ENCODE assay signal across 10 cellular contexts in the genomic region with DNA sequence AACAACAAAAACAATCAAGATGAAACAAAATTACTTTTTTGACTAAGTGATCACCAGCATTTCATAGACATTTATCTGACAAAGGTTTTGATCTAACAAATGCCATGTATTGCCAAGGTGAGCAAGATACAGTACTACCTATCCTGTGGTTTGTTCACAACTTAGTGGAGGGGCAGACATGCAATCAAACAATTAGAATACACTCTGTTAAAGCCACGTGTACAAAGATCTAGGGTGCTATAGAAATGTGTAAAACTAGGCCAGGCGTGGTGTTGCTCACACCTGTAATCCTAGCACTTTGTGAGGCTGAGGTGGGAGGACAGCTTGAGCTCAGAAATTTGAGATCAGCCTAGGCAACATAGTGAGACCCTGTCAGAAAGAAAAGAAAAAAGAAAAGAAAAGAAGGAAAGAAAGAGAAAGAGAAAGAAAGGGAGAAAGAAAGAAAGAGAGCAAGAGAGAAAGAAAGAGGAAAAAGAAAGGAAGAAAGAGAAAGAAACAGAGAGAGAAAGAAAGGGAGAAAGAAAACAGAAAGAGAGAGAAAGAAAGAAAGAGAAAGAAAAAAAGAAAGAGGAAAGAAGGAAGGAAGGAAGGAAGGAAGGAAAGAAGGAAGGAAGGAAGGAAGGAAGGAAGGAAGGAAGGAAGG. TPM values are rescaled to one million over a fixed set of nuclear protein-coding genes. Genes with fewer than 3 reads are reported as not detected.
DNase-seq lines count a peak whose midpoint lies in the region; ATAC-seq, FAIRE-seq and TF ChIP-seq lines count a peak whose summit lies in the region.
"Had no signal": no experiment of that assay in that cellular context is flagged by ENCODE, and none has a peak within 500 bp of the region (broad histone marks: within the 10 kb centered on the region; RNA-seq: fewer than 3 reads in every experiment).

No MANE protein-coding gene starts in this region.

- POLR2A ChIA-PET in CD8-positive, alpha-beta T cell (lab: Charles Lee): interaction anchor here (1.1 to 22.6 kb wide), 9 partner anchors 7 to 73 kb away, joined by 3 to 1284 read pairs (median 6); partner anchors contain the start of genes B2M, PATL2 and SPG11
- POLR2A ChIA-PET in HEK293 (lab: Yijun Ruan, JAX): interaction anchor here (2.1 kb wide), 1 partner anchor 23 kb away, joined by 16 read pairs; the partner anchor contains the start of genes B2M and PATL2

- H3K27me3 Mint-ChIP-seq in CD8-positive, alpha-beta T cell (ENCODE audit: low read depth): no peaks in the 10 kb centered on the region
- H3K27me3 Mint-ChIP-seq in astrocyte (ENCODE audit: low read depth, unreplicated experiment): no peaks in the 10 kb centered on the region
- peaks cover 4% of the 10 kb centered on the region for H3K27me3 Mint-ChIP-seq in progenitor cell of endocrine pancreas

- H3K9me3 ChIP-seq in CD8-positive, alpha-beta T cell (ENCODE audit: low read length): no peaks in the 10 kb centered on the region
- no peaks in the 10 kb centered on the region for H3K9me3 ChIP-seq in HEK293 (ENCODE audit: control insufficient read depth, insufficient read depth, low read depth, low read length)
- H3K9me3 ChIP-seq in astrocyte (ENCODE audit: insufficient read depth, low read depth, low read length): no peaks in the 10 kb centered on the region
- no peaks in the 10 kb centered on the region for H3K9me3 ChIP-seq in psoas muscle
- H3K9me3 ChIP-seq: suprapubic skin had no signal

- H3K9ac ChIP-seq in astrocyte (ENCODE audit: low read length): no peak overlapping the region

- no peak overlapping the region for H3K4me2 ChIP-seq in astrocyte (ENCODE audit: low read length)

- no peaks in the 10 kb centered on the region for H4K20me1 ChIP-seq in astrocyte (ENCODE audit: insufficient read depth, low read length)

- H3K27ac Mint-ChIP-seq in CD8-positive, alpha-beta T cell: peak overlapping the region; percentile 96
- H3K27ac Mint-ChIP-seq in astrocyte (ENCODE audit: unreplicated experiment) (peak overlapping the region; percentile 62), progenitor cell of endocrine pancreas (peak overlapping the region; percentile 13)

- peak overlapping the region; percentile 30 for H3K27ac ChIP-seq in CD8-positive, alpha-beta T cell (ENCODE audit: low read depth, low read length)
- H3K27ac ChIP-seq in HEK293 (ENCODE audit: extremely low read depth, low read depth, low read length) (no peak overlapping the region), astrocyte (ENCODE audit: low read depth, low read length) (no peak overlapping the region), psoas muscle (no peak overlapping the region)

- H3K4me1 Mint-ChIP-seq in CD8-positive, alpha-beta T cell (ENCODE audit: low read depth): peaks cover 76% of the 10 kb centered on the region
- H3K4me1 Mint-ChIP-seq in astrocyte (ENCODE audit: low read depth, unreplicated experiment) (peaks cover 17% of the 10 kb centered on the region), progenitor cell of endocrine pancreas (ENCODE audit: low read depth) (peaks cover 6% of the 10 kb centered on the region)

- CTCF ChIA-PET in CD8-positive, alpha-beta T cell (lab: Charles Lee): interaction anchor here (0.9 to 15.2 kb wide), 9 partner anchors 8 to 157 kb away, joined by 3 to 368 read pairs (median 15); partner anchors contain the start of genes B2M, PATL2 and SPG11
- CTCF ChIA-PET in HEK293 (lab: Yijun Ruan, JAX): interaction anchor here (0.6 to 5.3 kb wide), 7 partner anchors 21 to 157 kb away, joined by 3 to 64 read pairs (median 4); partner anchors contain the start of genes B2M, PATL2 and SPG11

- H3K4me1 ChIP-seq in CD8-positive, alpha-beta T cell (ENCODE audit: insufficient read depth, low read length): peaks cover 74% of the 10 kb centered on the region
- H3K4me1 ChIP-seq in HEK293 (ENCODE audit: control insufficient read depth, insufficient read depth, low read length) (no peaks in the 10 kb centered on the region), astrocyte (ENCODE audit: insufficient read depth, low read length) (no peaks in the 10 kb centered on the region), psoas muscle (peaks cover 10% of the 10 kb centered on the region)

- H2AFZ ChIP-seq in astrocyte (ENCODE audit: low read depth, low read length): no peak overlapping the region

- FAIRE-seq in astrocyte (lab: Jason Lieb, UNC): no peak

- intact Hi-C loops in CD8-positive, alpha-beta T cell (cut with DNase I, micrococcal nuclease): loop anchor here in 1 of 2 experiments (5.0 kb wide), 1 partner anchor 198 kb away; the partner anchor contains the start of gene EIF3J
- intact Hi-C loops in psoas muscle (cut with DNase I): loop anchor here in 1 of 2 donors (10.0 kb wide), 1 partner anchor 140 kb away; no protein-coding TSS in a partner anchor

- peak overlapping the region; percentile 79 for H3K4me3 Mint-ChIP-seq in CD8-positive, alpha-beta T cell
- H3K4me3 Mint-ChIP-seq in astrocyte (ENCODE audit: unreplicated experiment): no peak overlapping the region
- H3K4me3 Mint-ChIP-seq in progenitor cell of endocrine pancreas (ENCODE audit: low read depth): no peak overlapping the region

- 67 to 74% (median 71%) methylated on average over 2 of the region's 2 CpGs for WGBS in psoas muscle, 3 donors

- H3K4me3 ChIP-seq in CD8-positive, alpha-beta T cell (ENCODE audit: low read depth, low read length): peak overlapping the region; percentile 30
- H3K4me3 ChIP-seq in HEK293 (ENCODE audit: low read depth, low read length) (no peak overlapping the region), astrocyte (ENCODE audit: insufficient read depth, low read depth, low read length) (no peak overlapping the region), psoas muscle (no peak overlapping the region)
- H3K4me3 ChIP-seq: suprapubic skin had no signal

- no peaks in the 10 kb centered on the region for H3K27me3 ChIP-seq in CD8-positive, alpha-beta T cell (ENCODE audit: insufficient read depth, low read length)
- H3K27me3 ChIP-seq in astrocyte (ENCODE audit: insufficient read depth, low read length) (no peaks in the 10 kb centered on the region), psoas muscle (ENCODE audit: insufficient read depth in 3 of 3, low read length in 2 of 3) (no peaks in the 10 kb centered on the region)
- H3K27me3 ChIP-seq: suprapubic skin had no signal

- DNase-seq in CD8-positive, alpha-beta T cell: no peak
- DNase-seq in astrocyte (ENCODE audit: low read depth): no peak
- no peak for DNase-seq in progenitor cell of endocrine pancreas (ENCODE audit: low spot score, unreplicated experiment)
- DNase-seq in psoas muscle: no peak
- no peak for DNase-seq in NCI-H345 treated with DMSO at 0.1 percent for 48 hours (lab: John Stamatoyannopoulos, UW; ENCODE audit: unreplicated experiment)
- DNase-seq in AML-193 (lab: John Stamatoyannopoulos, UW): no peak
- DNase-seq: SHP77 treated with DMSO at 0.1 percent for 48 hours had no signal

- no peaks in the 10 kb centered on the region for H3K36me3 ChIP-seq in CD8-positive, alpha-beta T cell (ENCODE audit: insufficient read depth, low read length)
- peaks cover 0 to 13% of the 10 kb centered on the region in 2 experiments; a peak in 1 of 3 replicates for H3K36me3 ChIP-seq in HEK293 (ENCODE audit: control insufficient read depth in 2 of 2, insufficient read depth in 1 of 2, low read length in 2 of 2)
- no peaks in the 10 kb centered on the region for H3K36me3 ChIP-seq in astrocyte (ENCODE audit: insufficient read depth, low read length)
- H3K36me3 ChIP-seq in psoas muscle (ENCODE audit: insufficient read depth in 1 of 2, low read depth in 1 of 2): peaks cover 4 to 13% of the 10 kb centered on the region in 2 donors
- H3K36me3 ChIP-seq: suprapubic skin had no signal

- peaks cover 14% of the 10 kb centered on the region for H3K36me3 Mint-ChIP-seq in CD8-positive, alpha-beta T cell
- H3K36me3 Mint-ChIP-seq in astrocyte (ENCODE audit: low read depth, unreplicated experiment) (peaks cover 3% of the 10 kb centered on the region), progenitor cell of endocrine pancreas (ENCODE audit: insufficient read depth) (peaks cover 5% of the 10 kb centered on the region)

- TF ChIP-seq CTCF in CD8-positive, alpha-beta T cell (IDR thresholded peaks at IDR 0.05): no peak
- TF ChIP-seq CTCF in HEK293 (tag by site-specific recombination; IDR thresholded peaks at IDR 0.05) (no peak), astrocyte (IDR thresholded peaks at IDR 0.05; ENCODE audit: insufficient read depth, low read depth, low read length) (no peak), progenitor cell of endocrine pancreas (IDR thresholded peaks at IDR 0.05; ENCODE audit: unreplicated experiment) (no peak), psoas muscle (IDR thresholded peaks at IDR 0.05) (no peak)

- ATAC-seq in CD8-positive, alpha-beta T cell: no peak
- no peak for ATAC-seq in psoas muscle
- ATAC-seq in GM19395 (IDR thresholded peaks at IDR 0.05; ENCODE audit: unreplicated experiment): no peak

- H3K9me3 Mint-ChIP-seq in CD8-positive, alpha-beta T cell: no peaks in the 10 kb centered on the region
- H3K9me3 Mint-ChIP-seq in astrocyte (ENCODE audit: unreplicated experiment): no peaks in the 10 kb centered on the region
- no peaks in the 10 kb centered on the region for H3K9me3 Mint-ChIP-seq in progenitor cell of endocrine pancreas (ENCODE audit: low read depth)

- peaks cover 4% of the 10 kb centered on the region for H3K79me2 ChIP-seq in astrocyte (ENCODE audit: insufficient read depth, low read length)

TF ChIP-seq in HEK293, 187 proteins besides CTCF, POLR2A, EP300 and RAD21:
- TF ChIP-seq BCL11B (tag by site-specific recombination; IDR thresholded peaks at IDR 0.05; ENCODE audit: low read depth): no peak
- peak; percentile 88 for TF ChIP-seq ZNF366 (tag by site-specific recombination; conservative IDR thresholded peaks at IDR 0.05)
- TF ChIP-seq PRDM1 (tag by site-specific recombination; IDR thresholded peaks at IDR 0.05): peak; percentile 97

RNA-seq across cellular contexts. Expression of gene TRIM69, which starts 1.4 kb away (rescaled TPM):
- 1 to 10 TPM; 9.5 to 9.7 TPM for total RNA-seq in CD8-positive, alpha-beta T cell
- 32.8 and 37.2 TPM in 2 replicates for total RNA-seq in astrocyte
- total RNA-seq in progenitor cell of endocrine pancreas: 12.1 and 18.2 TPM in 2 replicates
- 10 to 100 TPM; 24.1 to 39.0 (median 32.1) TPM for total RNA-seq in psoas muscle
- polyA plus RNA-seq in psoas muscle: 10 to 100 TPM; 22.3 to 36.7 (median 25.9) TPM

RNA-seq across cellular contexts. Expression of gene B2M, which starts 23.6 kb away (rescaled TPM):
- 1,000 to 10,000 TPM; 4,250 to 4,545 TPM for total RNA-seq in CD8-positive, alpha-beta T cell
- total RNA-seq in astrocyte (1,708 and 2,284 TPM in 2 replicates), progenitor cell of endocrine pancreas (133 and 139 TPM in 2 replicates), psoas muscle (100 to 1,000 TPM; 400 to 577 (median 512) TPM)
- polyA plus RNA-seq in psoas muscle: 100 to 1,000 TPM; 687 to 891 (median 729) TPM

RNA-seq across cellular contexts. Expression of gene PATL2, which starts 23.8 kb away (rescaled TPM):
- 10 to 100 TPM; 32.8 to 35.7 TPM for total RNA-seq in CD8-positive, alpha-beta T cell
- total RNA-seq in astrocyte (0.41 and 1.2 TPM in 2 replicates), progenitor cell of endocrine pancreas (0.73 TPM in 1 of 2 replicates, not detected in the other), psoas muscle (under 1 TPM in 2 of 4 donors, not detected in 2; 0.74 to 0.88 TPM)
- polyA plus RNA-seq in psoas muscle: under 1 TPM; 0.03 to 0.23 (median 0.16) TPM

Comparison
In these comparisons a context has a peak if more than half of its experiments do, and no peak if none do; other contexts are left out.
1. H3K27ac Mint-ChIP-seq: peak in every context shown above with its lines; median percentile 96 in CD8-positive, alpha-beta T cell; 62 in astrocyte; 13 in progenitor cell of endocrine pancreas.
2. RNA of gene PATL2, which starts 23.8 kb away (total RNA-seq): 32.8 to 35.7 TPM in CD8-positive, alpha-beta T cell; 0.41 to 1.2 TPM in astrocyte, 0.74 to 0.88 TPM in psoas muscle and 0.73 TPM in progenitor cell of endocrine pancreas; every median in the first group is over 10 times any median in the second.